Comparison of ENCODE assay signal across 30 cellular contexts in the genomic region with DNA sequence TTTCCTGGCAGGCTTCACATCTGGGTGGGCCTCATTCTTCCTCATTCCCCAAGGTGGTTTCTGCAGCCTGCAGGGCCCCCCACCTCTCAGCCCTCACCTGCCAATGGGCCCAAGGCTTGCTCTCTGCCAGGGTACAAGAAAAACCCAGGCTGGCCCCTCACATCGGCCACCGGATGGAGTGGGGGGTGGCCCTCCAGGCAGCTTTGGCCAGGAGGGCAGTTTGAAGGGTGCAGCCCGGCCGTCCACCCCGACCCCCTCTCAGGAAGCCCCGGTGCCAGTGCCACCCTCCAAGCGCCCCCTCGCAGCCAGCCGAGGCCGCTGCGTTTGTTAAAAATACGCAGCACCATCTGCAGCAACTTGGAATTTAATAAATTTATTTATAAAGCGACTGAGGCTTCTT.
"Had no signal": no experiment of that assay in that cellular context is flagged by ENCODE, and none has a peak within 500 bp of the region (broad histone marks: within the 10 kb centered on the region; RNA-seq: fewer than 3 reads in every experiment).

No MANE protein-coding gene starts in this region.

- H3K36me3 ChIP-seq: ascending aorta, cardiac muscle cell had no signal

- H3K4me3 ChIP-seq: ascending aorta, cardiac muscle cell had no signal

- FAIRE-seq: bronchial epithelial cell, TTC549 had no signal

- H3K9me3 ChIP-seq: ascending aorta had no signal

- DNase-seq: activated CD4-positive, alpha-beta memory T cell treated with anti-CD3 and anti-CD28 coated beads, Interleukin-2, amount 10 ng/mL, durations not matched to agents 7 days and 5 days; activated CD4-positive, alpha-beta T cell treated with anti-CD3 and anti-CD28 coated beads for 1 hour; activated CD4-positive, alpha-beta T cell treated with anti-CD3 and anti-CD28 coated beads for 36 hours; activated CD4-positive, alpha-beta T cell treated with anti-CD3 and anti-CD28 coated beads for 48 hours; activated CD4-positive, alpha-beta T cell treated with anti-CD3 and anti-CD28 coated beads, Interleukin-2, amount 10 ng/mL, durations not matched to agents 7 days and 5 days; activated CD4-positive, alpha-beta T cell treated with anti-CD3 and anti-CD28 coated beads, Interleukin-2, amount 50 U/mL, for 48 hours; activated CD4-positive, CD25-positive, alpha-beta regulatory T cell; activated CD8-positive, alpha-beta memory T cell treated with anti-CD3 and anti-CD28 coated beads for 24 hours; activated CD8-positive, alpha-beta memory T cell treated with anti-CD3 and anti-CD28 coated beads, Interleukin-2, amount 10 ng/mL, durations not matched to agents 7 days and 5 days; activated CD8-positive, alpha-beta memory T cell treated with anti-CD3 and anti-CD28 coated beads, Interleukin-2, amount 50 U/mL, for 48 hours; activated CD8-positive, alpha-beta T cell treated with anti-CD3 and anti-CD28 coated beads, Interleukin-2, amount 10 ng/mL, durations not matched to agents 7 days and 5 days; activated effector memory CD4-positive, alpha-beta T cell treated with Interleukin-2 at 50 U/mL for 16 hours; activated gamma-delta T cell; activated naive CD4-positive, alpha-beta T cell treated with anti-CD3 and anti-CD28 coated beads, Interleukin-2, amount 10 ng/mL, durations not matched to agents 7 days and 5 days; activated naive CD4-positive, alpha-beta T cell treated with Interleukin-2 at 50 U/mL for 16 hours; activated naive CD8-positive, alpha-beta T cell treated with anti-CD3 and anti-CD28 coated beads, Interleukin-2, amount 10 ng/mL, durations not matched to agents 7 days and 5 days; activated naive CD8-positive, alpha-beta T cell treated with anti-CD3 and anti-CD28 coated beads, Interleukin-2, amount 50 U/mL, for 24 hours; activated T-cell treated with anti-CD3 and anti-CD28 coated beads, Interleukin-2, amount 50 U/mL, for 24 hours; activated T-cell treated with anti-CD3 and anti-CD28 coated beads, Interleukin-2, amount 50 U/mL, for 48 hours; amygdala; anterior cingulate cortex; caudate nucleus; cerebellar nuclear complex; T-helper 17 cell; T-helper 9 cell had no signal

- H3K4me1 ChIP-seq: ascending aorta had no signal

- H3K27ac ChIP-seq: ascending aorta, cardiac muscle cell, VCaP had no signal

- H3K27me3 ChIP-seq: ascending aorta, cardiac muscle cell had no signal
